Comparison of ENCODE assay signal across 8 cellular contexts in genomic region chr3:113746955-113747718, GRCh38. TPM values are rescaled to one million over a fixed set of nuclear protein-coding genes. Genes with fewer than 3 reads are reported as not detected.
DNase-seq lines count a peak whose midpoint lies in the region; ATAC-seq and TF ChIP-seq lines count a peak whose summit lies in the region.

Gene ATP6V1A (plus strand): TSS chr3:113747035. CDS start chr3:113778754, 31,719 bp downstream.

- peak within 1 kb of the TSS; percentile 98 for H3K4me3 ChIP-seq in astrocyte of the spinal cord (ENCODE audit: low read depth, low read length)
- peak within 1 kb of the TSS; percentile 99 for H3K4me3 ChIP-seq in iPS-18c (ENCODE audit: insufficient read depth, low read depth, low read length)
- peak within 1 kb of the TSS; percentile 95 for H3K4me3 ChIP-seq in smooth muscle cell

- H3K27ac ChIP-seq in smooth muscle cell (ENCODE audit: low read depth), result peak within 1 kb of the TSS; percentile 100

- peaks cover 32% of the 10 kb centered on the region for H4K20me1 ChIP-seq in smooth muscle cell (ENCODE audit: low read depth)

- peak; percentile 37 for ATAC-seq in GM19463 (IDR thresholded peaks at IDR 0.05; ENCODE audit: unreplicated experiment)

- H3F3A ChIP-seq in smooth muscle cell (ENCODE audit: low read depth), result no peaks in the 10 kb centered on the region

- peaks cover 28% of the 10 kb centered on the region for H3K4me1 ChIP-seq in smooth muscle cell (ENCODE audit: low read depth)

- DNase-seq in D341Med (ENCODE audit: low spot score) (peak; percentile 85), HT-29 (ENCODE audit: low spot score) (peak; percentile 70), T-helper 22 cell (ENCODE audit: low read depth) (peak; percentile 72), astrocyte of the spinal cord (ENCODE audit: low read depth, low spot score) (no peak), smooth muscle cell (lab: John Stamatoyannopoulos, UW; ENCODE audit: unreplicated experiment) (peak; percentile 58), NCI-H226 (no peak)

- H3K79me2 ChIP-seq in smooth muscle cell (ENCODE audit: low read depth), result peaks cover 80% of the 10 kb centered on the region

- H3K9ac ChIP-seq in smooth muscle cell (ENCODE audit: low read depth), result peak within 1 kb of the TSS; percentile 99

- H3K4me2 ChIP-seq in smooth muscle cell, result peak within 1 kb of the TSS; percentile 94

- H3K36me3 ChIP-seq in smooth muscle cell (ENCODE audit: low read depth), result no peaks in the 10 kb centered on the region

- H3K9me3 ChIP-seq in iPS-18c (ENCODE audit: control insufficient read depth, insufficient read depth, low read length), result no peaks in the 10 kb centered on the region
- no peaks in the 10 kb centered on the region for H3K9me3 ChIP-seq in smooth muscle cell (replicated peaks; ENCODE audit: low read depth)

- TF ChIP-seq CTCF in astrocyte of the spinal cord (IDR thresholded peaks at IDR 0.05; ENCODE audit: low read depth, low read length), result no peak
- no peak for TF ChIP-seq CTCF in smooth muscle cell (IDR thresholded peaks at IDR 0.05; ENCODE audit: borderline replicate concordance, insufficient read depth, poor library complexity, severe bottlenecking)

- peak within 1 kb of the TSS; percentile 85 for H2AFZ ChIP-seq in smooth muscle cell (ENCODE audit: low read depth)

- no peaks in the 10 kb centered on the region for H3K27me3 ChIP-seq in smooth muscle cell (ENCODE audit: low read depth)

- in situ Hi-C loops in astrocyte of the spinal cord (cut with HindIII; ENCODE audit: low sequenced_read_pairs), result no loop called here

- WGBS in smooth muscle cell (ENCODE audit: low lambda C conversion rate), result 2% methylated on average over 29 of the region's 31 CpGs

RNA-seq across cellular contexts. Expression of gene ATP6V1A, which starts in this region (rescaled TPM):
- 43.0 and 43.7 TPM in 2 replicates for total RNA-seq in HT-29 (2014; rRNA removed; shearing (Covaris generic))
- total RNA-seq in smooth muscle cell, result 41.7 and 60.7 TPM in 2 replicates
- polyA plus RNA-seq in smooth muscle cell, result 38.7 and 41.6 TPM in 2 replicates

Comparison
In these comparisons a context has a peak if more than half of its experiments do, and no peak if none do; other contexts are left out.
1. DNase-seq: peak in D341Med (single experiment), HT-29 (single experiment), T-helper 22 cell (single experiment) and smooth muscle cell (single experiment); none in astrocyte of the spinal cord (single experiment) and NCI-H226 (single experiment).
2. Peak in every context shown above with its lines, with median percentiles within 50 percentile points of each other: H3K4me3 ChIP-seq.